Comparison of ENCODE assay signal across 39 cellular contexts in the genomic region with DNA sequence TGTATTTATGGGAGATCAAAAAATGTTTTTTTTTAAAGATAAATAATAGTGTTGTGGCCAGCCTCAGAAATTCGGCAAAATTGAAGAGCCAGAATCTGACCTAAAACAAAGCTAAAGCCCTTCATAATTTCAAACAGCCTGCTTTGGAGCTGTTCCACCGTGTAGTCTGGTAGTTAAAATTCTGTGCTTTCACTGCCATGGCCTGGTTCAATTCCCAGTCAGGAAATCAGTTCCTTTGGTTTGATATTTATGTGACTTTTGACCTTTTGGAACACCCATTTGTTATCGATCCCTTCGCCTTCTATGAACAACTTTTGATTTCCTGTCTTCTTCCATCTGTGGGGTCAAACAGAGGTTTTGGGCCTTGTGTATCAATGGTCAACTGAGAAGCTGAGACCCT.
"Had no signal": no experiment of that assay in that cellular context is flagged by ENCODE, and none has a peak within 500 bp of the region (broad histone marks: within the 10 kb centered on the region; RNA-seq: fewer than 3 reads in every experiment).

No MANE protein-coding gene starts in this region.

- H3K4me3 Mint-ChIP-seq: activated naive CD4-positive, alpha-beta T cell treated with anti-CD3 and anti-CD28 coated beads for 36 hours; activated naive CD4-positive, alpha-beta T cell treated with anti-CD3 and anti-CD28 coated beads, Interleukin-2, amount 10 ng/mL, durations not matched to agents 7 days and 5 days; activated naive CD4-positive, alpha-beta T cell treated with anti-CD3 and anti-CD28 coated beads, Interleukin-2, amount 50 U/mL, for 24 hours; activated naive CD8-positive, alpha-beta T cell; activated naive CD8-positive, alpha-beta T cell treated with anti-CD3 and anti-CD28 coated beads for 36 hours; activated naive CD8-positive, alpha-beta T cell treated with anti-CD3 and anti-CD28 coated beads, Interleukin-2, amount 10 ng/mL, durations not matched to agents 7 days and 5 days; activated naive CD8-positive, alpha-beta T cell treated with anti-CD3 and anti-CD28 coated beads, Interleukin-2, amount 50 U/mL, for 24 hours; activated T-cell treated with anti-CD3 and anti-CD28 coated beads, Interleukin-2, amount 50 U/mL, for 24 hours; activated T-cell treated with anti-CD3 and anti-CD28 coated beads, Interleukin-2, amount 50 U/mL, for 4 hours; activated T-cell treated with anti-CD3 and anti-CD28 coated beads, Interleukin-2, amount 50 U/mL, for 72 hours; activated T-helper 1 cell treated with anti-CD3 and anti-CD28 coated beads, Interleukin-12 subunit alpha, Interleukin-12 subunit beta, Interleukin-2, Interleukin-4 antibody, amounts not matched to agents 30 ng/mL and 10 ng/mL and 1 ng/mL, durations not matched to agents 14 hours and 24 hours and 36 hours; activated T-helper 17 cell treated with anti-CD3 and anti-CD28 coated beads, Interleukin-2, amount 50 U/mL, for 72 hours; brain; central memory CD8-positive, alpha-beta T cell had no signal

- H3K4me3 ChIP-seq: adrenal gland, ascending aorta, body of pancreas, breast epithelium, cardiac muscle cell had no signal

- H3K36me3 ChIP-seq: adrenal gland, ascending aorta, brain microvascular endothelial cell, breast epithelium, cardiac muscle cell had no signal

- H3K27ac Mint-ChIP-seq: activated naive CD4-positive, alpha-beta T cell treated with anti-CD3 and anti-CD28 coated beads for 36 hours; activated naive CD4-positive, alpha-beta T cell treated with anti-CD3 and anti-CD28 coated beads, Interleukin-2, amount 10 ng/mL, durations not matched to agents 7 days and 5 days; activated naive CD4-positive, alpha-beta T cell treated with anti-CD3 and anti-CD28 coated beads, Interleukin-2, amount 50 U/mL, for 24 hours; activated naive CD4-positive, alpha-beta T cell treated with anti-CD3 and anti-CD28 coated beads, Interleukin-2, amount 50 U/mL, for 72 hours; activated naive CD8-positive, alpha-beta T cell; activated naive CD8-positive, alpha-beta T cell treated with anti-CD3 and anti-CD28 coated beads for 36 hours; activated naive CD8-positive, alpha-beta T cell treated with anti-CD3 and anti-CD28 coated beads, Interleukin-2, amount 10 ng/mL, durations not matched to agents 7 days and 5 days; activated naive CD8-positive, alpha-beta T cell treated with anti-CD3 and anti-CD28 coated beads, Interleukin-2, amount 50 U/mL, for 24 hours; activated T-cell treated with anti-CD3 and anti-CD28 coated beads, Interleukin-2, amount 50 U/mL, for 24 hours; activated T-cell treated with anti-CD3 and anti-CD28 coated beads, Interleukin-2, amount 50 U/mL, for 72 hours; activated T-helper 1 cell treated with anti-CD3 and anti-CD28 coated beads, Interleukin-12 subunit alpha, Interleukin-12 subunit beta, Interleukin-2, Interleukin-4 antibody, amounts not matched to agents 30 ng/mL and 10 ng/mL and 1 ng/mL, durations not matched to agents 14 hours and 24 hours and 36 hours; activated T-helper 17 cell treated with anti-CD3 and anti-CD28 coated beads, Interleukin-2, amount 50 U/mL, for 72 hours; activated T-helper 2 cell treated with anti-CD3 and anti-CD28 coated beads, Interferon-gamma antibody, Interleukin-2, Interleukin-4, amounts not matched to agents 10 μg/mL and 5 μg/mL and 100 μg/mL, durations not matched to agents 14 hours and 24 hours and 36 hours; brain had no signal

- H3K4me1 ChIP-seq: adrenal gland, ascending aorta, body of pancreas, breast epithelium had no signal

- H3K36me3 Mint-ChIP-seq: activated naive CD4-positive, alpha-beta T cell treated with anti-CD3 and anti-CD28 coated beads, Interleukin-2, amount 10 ng/mL, durations not matched to agents 7 days and 5 days; activated naive CD4-positive, alpha-beta T cell treated with anti-CD3 and anti-CD28 coated beads, Interleukin-2, amount 50 U/mL, for 24 hours; activated naive CD4-positive, alpha-beta T cell treated with anti-CD3 and anti-CD28 coated beads, Interleukin-2, amount 50 U/mL, for 72 hours; activated naive CD8-positive, alpha-beta T cell; activated naive CD8-positive, alpha-beta T cell treated with anti-CD3 and anti-CD28 coated beads, Interleukin-2, amount 10 ng/mL, durations not matched to agents 7 days and 5 days; brain had no signal

- DNase-seq: activated effector memory CD4-positive, alpha-beta T cell treated with anti-CD3 and anti-CD28 coated beads, Interleukin-2, amount 50 U/mL, for 16 hours; activated effector memory CD4-positive, alpha-beta T cell treated with Interleukin-2 at 50 U/mL for 16 hours; activated gamma-delta T cell; activated gamma-delta T cell treated with Interleukin-2 at 50 U/mL for 16 hours; activated naive CD4-positive, alpha-beta T cell; activated naive CD4-positive, alpha-beta T cell treated with anti-CD3 and anti-CD28 coated beads for 36 hours; activated naive CD4-positive, alpha-beta T cell treated with anti-CD3 and anti-CD28 coated beads, Interleukin-2, amount 10 ng/mL, durations not matched to agents 7 days and 5 days; activated naive CD4-positive, alpha-beta T cell treated with anti-CD3 and anti-CD28 coated beads, Interleukin-2, amount 50 U/mL, for 16 hours; activated naive CD4-positive, alpha-beta T cell treated with Interleukin-2 at 50 U/mL for 16 hours; activated naive CD8-positive, alpha-beta T cell treated with anti-CD3 and anti-CD28 coated beads for 36 hours; activated naive CD8-positive, alpha-beta T cell treated with anti-CD3 and anti-CD28 coated beads, Interleukin-2, amount 10 ng/mL, durations not matched to agents 7 days and 5 days; activated naive CD8-positive, alpha-beta T cell treated with anti-CD3 and anti-CD28 coated beads, Interleukin-2, amount 50 U/mL, for 24 hours; activated T-cell treated with anti-CD3 and anti-CD28 coated beads, Interleukin-2, amount 50 U/mL, for 1 hour; activated T-cell treated with anti-CD3 and anti-CD28 coated beads, Interleukin-2, amount 50 U/mL, for 24 hours; activated T-cell treated with anti-CD3 and anti-CD28 coated beads, Interleukin-2, amount 50 U/mL, for 4 hours; activated T-cell treated with anti-CD3 and anti-CD28 coated beads, Interleukin-2, amount 50 U/mL, for 48 hours; activated T-cell treated with anti-CD3 and anti-CD28 coated beads, Interleukin-2, amount 50 U/mL, for 72 hours; adrenal gland; amniotic stem cell; amygdala; anterior cingulate cortex; aorta; body of pancreas; brain microvascular endothelial cell; caudate nucleus; central memory CD4-positive, alpha-beta T cell; cerebellar nuclear complex had no signal

- H3K27me3 Mint-ChIP-seq: activated naive CD4-positive, alpha-beta T cell treated with anti-CD3 and anti-CD28 coated beads, Interleukin-2, amount 10 ng/mL, durations not matched to agents 7 days and 5 days; activated naive CD8-positive, alpha-beta T cell treated with anti-CD3 and anti-CD28 coated beads for 36 hours; activated naive CD8-positive, alpha-beta T cell treated with anti-CD3 and anti-CD28 coated beads, Interleukin-2, amount 10 ng/mL, durations not matched to agents 7 days and 5 days; activated T-helper 17 cell treated with anti-CD3 and anti-CD28 coated beads, Interleukin-2, amount 50 U/mL, for 72 hours had no signal

- H3K4me1 Mint-ChIP-seq: activated naive CD4-positive, alpha-beta T cell treated with anti-CD3 and anti-CD28 coated beads, Interleukin-2, amount 10 ng/mL, durations not matched to agents 7 days and 5 days; activated naive CD4-positive, alpha-beta T cell treated with anti-CD3 and anti-CD28 coated beads, Interleukin-2, amount 50 U/mL, for 24 hours; activated naive CD8-positive, alpha-beta T cell treated with anti-CD3 and anti-CD28 coated beads for 36 hours; activated naive CD8-positive, alpha-beta T cell treated with anti-CD3 and anti-CD28 coated beads, Interleukin-2, amount 10 ng/mL, durations not matched to agents 7 days and 5 days; activated naive CD8-positive, alpha-beta T cell treated with anti-CD3 and anti-CD28 coated beads, Interleukin-2, amount 50 U/mL, for 24 hours; activated T-helper 17 cell treated with anti-CD3 and anti-CD28 coated beads, Interleukin-2, amount 50 U/mL, for 72 hours; brain; central memory CD8-positive, alpha-beta T cell had no signal

- ATAC-seq: activated naive CD4-positive, alpha-beta T cell treated with anti-CD3 and anti-CD28 coated beads, Interleukin-2, amount 50 U/mL, for 72 hours; activated naive CD8-positive, alpha-beta T cell treated with anti-CD3 and anti-CD28 coated beads, Interleukin-2, amount 50 U/mL, for 24 hours; activated T-cell treated with anti-CD3 and anti-CD28 coated beads, Interleukin-2, amount 50 U/mL, for 4 hours; activated T-cell treated with anti-CD3 and anti-CD28 coated beads, Interleukin-2, amount 50 U/mL, for 72 hours; activated T-helper 17 cell treated with anti-CD3 and anti-CD28 coated beads, Interleukin-2, amount 50 U/mL, for 72 hours; body of pancreas had no signal

- H3K9me3 ChIP-seq: adrenal gland, ascending aorta, body of pancreas had no signal

- H3K27me3 ChIP-seq: adrenal gland, ascending aorta, body of pancreas, brain microvascular endothelial cell, breast epithelium, cardiac muscle cell had no signal

- FAIRE-seq: astrocyte had no signal

- H3K27ac ChIP-seq: adrenal gland, ascending aorta, body of pancreas, brain microvascular endothelial cell, breast epithelium, cardiac muscle cell had no signal
